Comparison of ENCODE assay signal across 6 cellular contexts in genomic region chr10:27247037-27247436, GRCh38.
"Had no signal": no experiment of that assay in that cellular context is flagged by ENCODE, and none has a peak within 500 bp of the region (broad histone marks: within the 10 kb centered on the region; RNA-seq: fewer than 3 reads in every experiment).

No MANE protein-coding gene starts in this region.

- H3K4me2 ChIP-seq: GM23338 had no signal

- DNase-seq: H9, HCEC 1CT had no signal

- H2AFZ ChIP-seq: GM23338 had no signal

- H3K4me3 ChIP-seq: GM23338 had no signal

- FAIRE-seq: H1, H54, HTR-8/SVneo had no signal
